In genomic region chr5:147552897-147553296, GRCh38 we compare ENCODE assay signal across 18 cellular contexts. TPM values are rescaled to one million over a fixed set of nuclear protein-coding genes. Genes with fewer than 3 reads are reported as not detected.
"Had no signal": no experiment of that assay in that cellular context is flagged by ENCODE, and none has a peak within 500 bp of the region (broad histone marks: within the 10 kb centered on the region; RNA-seq: fewer than 3 reads in every experiment).

No MANE protein-coding gene starts in this region.

- H3K27me3 Mint-ChIP-seq: activated naive CD8-positive, alpha-beta T cell treated with anti-CD3 and anti-CD28 coated beads, Interleukin-2, amount 10 ng/mL, durations not matched to agents 7 days and 5 days had no signal

- DNase-seq: activated CD4-positive, alpha-beta T cell treated with anti-CD3 and anti-CD28 coated beads, Interleukin-2, amount 50 U/mL, for 48 hours; activated naive CD4-positive, alpha-beta T cell treated with Interleukin-2 at 50 U/mL for 16 hours; activated naive CD8-positive, alpha-beta T cell treated with anti-CD3 and anti-CD28 coated beads, Interleukin-2, amount 10 ng/mL, durations not matched to agents 7 days and 5 days; activated T-cell treated with anti-CD3 and anti-CD28 coated beads for 4 hours; body of pancreas; central memory CD4-positive, alpha-beta T cell; dorsolateral prefrontal cortex; endodermal cell; foreskin melanocyte; left ventricle myocardium superior; naive thymus-derived CD4-positive, alpha-beta T cell; pancreas; stimulated activated CD4-positive, alpha-beta T cell treated with anti-CD3 and anti-CD28 coated beads, Interleukin-12 subunit alpha, Interleukin-12 subunit beta, amount 100 ng/mL, for 4 hours; stimulated activated CD4-positive, alpha-beta T cell treated with anti-CD3 and anti-CD28 coated beads, Interleukin-1b, Interleukin-23, amount 100 ng/mL, for 48 hours; stimulated activated CD8-positive, alpha-beta memory T cell treated with anti-CD3 and anti-CD28 coated beads, Interleukin-4, amount 100 ng/mL, for 48 hours; stimulated activated naive CD4-positive, alpha-beta T cell; substantia nigra had no signal

- H3K27ac ChIP-seq: epithelial cell of prostate had no signal

- H3K4me1 Mint-ChIP-seq: activated naive CD8-positive, alpha-beta T cell treated with anti-CD3 and anti-CD28 coated beads, Interleukin-2, amount 10 ng/mL, durations not matched to agents 7 days and 5 days; endodermal cell; naive thymus-derived CD4-positive, alpha-beta T cell had no signal

- H3K4me3 Mint-ChIP-seq: activated naive CD8-positive, alpha-beta T cell treated with anti-CD3 and anti-CD28 coated beads, Interleukin-2, amount 10 ng/mL, durations not matched to agents 7 days and 5 days; endodermal cell; naive thymus-derived CD4-positive, alpha-beta T cell had no signal

- H3K27ac Mint-ChIP-seq: activated naive CD8-positive, alpha-beta T cell treated with anti-CD3 and anti-CD28 coated beads, Interleukin-2, amount 10 ng/mL, durations not matched to agents 7 days and 5 days; endodermal cell; naive thymus-derived CD4-positive, alpha-beta T cell had no signal

- H3K36me3 Mint-ChIP-seq: activated naive CD8-positive, alpha-beta T cell treated with anti-CD3 and anti-CD28 coated beads, Interleukin-2, amount 10 ng/mL, durations not matched to agents 7 days and 5 days; naive thymus-derived CD4-positive, alpha-beta T cell had no signal

RNA-seq across cellular contexts. Expression of gene DPYSL3, which starts 43.0 kb away (rescaled TPM):
- total RNA-seq: activated naive CD8-positive, alpha-beta T cell treated with anti-CD3 and anti-CD28 coated beads, Interleukin-2, amount 10 ng/mL, durations not matched to agents 7 days and 5 days had no signal
- polyA plus RNA-seq: naive thymus-derived CD4-positive, alpha-beta T cell had no signal
